In genomic region chr3:142960322-142960850, GRCh38 we compare ENCODE assay signal across 22 cellular contexts. TPM values are rescaled to one million over a fixed set of nuclear protein-coding genes. Genes with fewer than 3 reads are reported as not detected.
DNase-seq lines count a peak whose midpoint lies in the region; ATAC-seq and TF ChIP-seq lines count a peak whose summit lies in the region.
"Had no signal": no experiment of that assay in that cellular context is flagged by ENCODE, and none has a peak within 500 bp of the region (broad histone marks: within the 10 kb centered on the region; RNA-seq: fewer than 3 reads in every experiment).

No MANE protein-coding gene starts in this region.

- peak overlapping the region; percentile 1; the same call in 1 of the 2 replicates for H3K4me2 ChIP-seq in PC-9
- H3K4me2 ChIP-seq: BLaER1 had no signal

- DNase-seq in left ventricle myocardium inferior (no peak), Right ventricle myocardium superior (no peak), NCI-H2029 (lab: John Stamatoyannopoulos, UW) (peak; percentile 61), PC-9 (peak in 1 of 2 experiments; percentile 70), midbrain (lab: John Stamatoyannopoulos, UW) (no peak), GM03348 (ENCODE audit: low spot score) (no peak), T-helper 1 cell (no peak)
- DNase-seq: Caco-2; CD4-positive, alpha-beta T cell; DMS 273 treated with DMSO at 0.1 percent for 48 hours; GDM1; MV-4-11; NCI-H1105 treated with DMSO at 0.1 percent for 48 hours; NCI-H1694 treated with DMSO at 0.1 percent for 48 hours; NCI-H2171 treated with DMSO at 0.1 percent for 48 hours; NCI-H446 treated with DMSO at 0.1 percent for 48 hours; NK-92 treated with Interleukin-12 subunit alpha and Interleukin-12 subunit beta, amount 100 ng/mL, for 24 hours; Peyer's patch; SJCRH30 had no signal

- TF ChIP-seq CTCF in left ventricle myocardium inferior (IDR thresholded peaks at IDR 0.05; ENCODE audit: borderline replicate concordance) = no peak
- TF ChIP-seq CTCF in PC-9 (conservative IDR thresholded peaks at IDR 0.05) = no peak

- H4K20me1 ChIP-seq in PC-9 (ENCODE audit: insufficient read depth) = no peaks in the 10 kb centered on the region
- H4K20me1 ChIP-seq: BLaER1 had no signal

- CTCF ChIA-PET in PC-9 (lab: Charles Lee) = no interaction called here

- no TSS peak for BruUV-seq in PC-9 (replicated peaks; lab: Mats Ljungman, UMichigan)

- no peaks in the 10 kb centered on the region for H3K36me3 ChIP-seq in left ventricle myocardium inferior
- H3K36me3 ChIP-seq in PC-9 (ENCODE audit: low read depth) = no peaks in the 10 kb centered on the region
- H3K36me3 ChIP-seq: BLaER1, Peyer's patch, SJCRH30 had no signal

- ATAC-seq in Right ventricle myocardium superior (ENCODE audit: poor library complexity) = no peak
- ATAC-seq: HCT116 had no signal

- H3K4me1 ChIP-seq in left ventricle myocardium inferior (peaks cover 56% of the 10 kb centered on the region), PC-9 (replicated peaks; ENCODE audit: insufficient read depth) (peaks cover 29% of the 10 kb centered on the region)
- H3K4me1 ChIP-seq: Caco-2, SJCRH30 had no signal

- peaks cover 65% of the 10 kb centered on the region for H3K27me3 ChIP-seq in left ventricle myocardium inferior (ENCODE audit: low read depth)
- no peaks in the 10 kb centered on the region for H3K27me3 ChIP-seq in PC-9 (ENCODE audit: insufficient read depth, low read depth)

- H3F3A ChIP-seq in PC-9 (ENCODE audit: insufficient read depth, low read depth) = no peaks in the 10 kb centered on the region; the same call in 1 of the 2 replicates

- intact Hi-C loops in left ventricle myocardium inferior (cut with micrococcal nuclease) = no loop called here
- intact Hi-C loops in Right ventricle myocardium superior (cut with DNase I) = no loop called here
- intact Hi-C loops in PC-9 (cut with micrococcal nuclease; ENCODE audit: unreplicated experiment) = no loop called here

- POLR2A ChIA-PET in PC-9 (lab: Charles Lee; ENCODE audit: unreplicated experiment) = no interaction called here

- H3K79me2 ChIP-seq in PC-9 (ENCODE audit: low read depth) = no peaks in the 10 kb centered on the region

- H3K9me3 ChIP-seq in left ventricle myocardium inferior (replicated peaks) (no peaks in the 10 kb centered on the region), PC-9 (ENCODE audit: insufficient read depth, low read depth) (no peaks in the 10 kb centered on the region)
- H3K9me3 ChIP-seq: Caco-2, Peyer's patch, SJCRH30 had no signal

- no peaks in the 10 kb centered on the region for H3K9me2 ChIP-seq in PC-9 (ENCODE audit: insufficient read depth)

- H3K4me3 ChIP-seq in left ventricle myocardium inferior (peak overlapping the region; percentile 76), PC-9 (no peak overlapping the region)
- H3K4me3 ChIP-seq: BLaER1, Peyer's patch, SJCRH30 had no signal

- H3K27ac ChIP-seq in left ventricle myocardium inferior (replicated peaks) (peak overlapping the region; percentile 63), PC-9 (no peak overlapping the region)
- H3K27ac ChIP-seq: BLaER1, Peyer's patch, SJCRH30 had no signal

- no peak overlapping the region for H2AFZ ChIP-seq in PC-9

RNA-seq across cellular contexts. Expression of gene PAQR9, which starts 3.1 kb away (rescaled TPM):
- total RNA-seq in left ventricle myocardium inferior (15.3 TPM), Right ventricle myocardium superior (10.6 TPM), PC-9 (2021) (not detected in 2 replicates)
- total RNA-seq: Caco-2; CD4-positive, alpha-beta T cell; Peyer's patch; T-helper 1 cell treated with Interleukin-12 subunit alpha and Interleukin-12 subunit beta and Interleukin-4 antibody, amounts not matched to agents 30 ng/mL and 1 ng/mL, for 36 hours had no signal

RNA-seq across cellular contexts. Expression of gene U2SURP, which starts 41.0 kb away (rescaled TPM):
- total RNA-seq in left ventricle myocardium inferior = 43.7 TPM
- 39.8 TPM for total RNA-seq in Right ventricle myocardium superior
- total RNA-seq in PC-9 (2021) = 104 and 126 TPM in 2 replicates

Comparison
In these comparisons a context has a peak if more than half of its experiments do, and no peak if none do; other contexts are left out.
1. RNA of gene PAQR9, which starts 3.1 kb away (total RNA-seq): 15.3 TPM in left ventricle myocardium inferior (single experiment) and 10.6 TPM in Right ventricle myocardium superior (single experiment); not detected in PC-9; every median in the first group is over 10 times any median in the second.